Comparison of ENCODE assay signal across 8 cellular contexts in the genomic region with DNA sequence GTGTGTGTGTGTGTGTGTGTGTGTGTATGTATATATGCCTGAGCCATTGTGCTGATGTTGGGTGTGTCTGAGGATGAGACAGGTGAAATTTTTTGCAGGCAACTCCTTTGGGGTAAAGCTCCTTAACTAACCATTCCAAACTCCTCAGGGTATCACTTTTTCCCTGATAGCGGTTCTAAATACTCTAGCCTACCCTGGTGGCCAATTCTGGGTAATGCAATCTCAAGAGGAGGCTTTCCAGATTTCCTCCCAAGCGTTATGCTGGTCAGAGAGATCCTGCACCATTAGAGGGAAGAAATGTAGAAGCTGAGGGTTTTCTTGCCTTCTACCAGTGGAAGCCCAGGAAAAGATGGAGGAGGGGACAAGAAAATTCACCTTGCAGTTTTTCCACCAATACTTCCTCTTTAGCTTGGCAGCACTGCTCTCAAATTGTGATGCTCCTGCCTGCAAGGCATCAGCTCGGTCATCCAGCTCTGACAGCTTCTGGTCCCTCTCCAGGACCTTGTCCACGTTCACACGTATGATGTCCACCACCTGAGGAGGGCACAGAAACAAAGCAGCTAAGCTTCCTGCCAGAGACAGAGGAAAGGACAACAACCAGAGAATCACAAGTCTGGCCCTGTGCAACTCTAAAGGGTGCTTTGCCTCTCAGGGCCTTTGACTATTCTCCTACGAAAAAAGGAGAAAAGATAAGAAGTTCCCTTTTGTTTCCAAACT. TPM values are rescaled to one million over a fixed set of nuclear protein-coding genes. Genes with fewer than 3 reads are reported as not detected.
DNase-seq lines count a peak whose midpoint lies in the region; ATAC-seq, FAIRE-seq and TF ChIP-seq lines count a peak whose summit lies in the region.

No MANE protein-coding gene starts in this region.

- POLR2A ChIA-PET in endothelial cell of umbilical vein (lab: Charles Lee), result interaction anchor here (1.0 to 1.6 kb wide), 4 partner anchors 14 to 68 kb away, joined by 3 to 5 read pairs (median 4); partner anchors contain the start of genes GAPDH, MRPL51 and TAPBPL

- CTCF ChIA-PET in endothelial cell of umbilical vein (lab: Charles Lee), result interaction anchor here (0.6 to 2.9 kb wide), 59 partner anchors 9 to 270 kb away, joined by 3 to 147 read pairs (median 5); partner anchors contain the start of genes CD27, GAPDH, LTBR and MRPL51

- no peaks in the 10 kb centered on the region for H4K20me1 ChIP-seq in endothelial cell of umbilical vein (replicated peaks; ENCODE audit: control insufficient read depth, extremely low read depth, insufficient read depth, low read length)

- peaks cover 24% of the 10 kb centered on the region for H3K4me1 ChIP-seq in endothelial cell of umbilical vein (ENCODE audit: control insufficient read depth, extremely low read depth, insufficient read depth, low read length)

- H3K27ac Mint-ChIP-seq in T-helper 2 cell treated with Interferon-gamma antibody and Interleukin-4, amounts not matched to agents 5 μg/mL and 100 μg/mL, for 36 hours, result peak overlapping the region; percentile 68

- no peak for ATAC-seq in GM18870 (IDR thresholded peaks at IDR 0.05; ENCODE audit: unreplicated experiment)

- intact Hi-C loops in endothelial cell of umbilical vein (cut with micrococcal nuclease), result loop anchor here (1.0 to 5.0 kb wide), 3 partner anchors 42 to 128 kb away; no protein-coding TSS in a partner anchor

- no peaks in the 10 kb centered on the region for H3K9me3 Mint-ChIP-seq in T-helper 2 cell treated with Interferon-gamma antibody and Interleukin-4, amounts not matched to agents 5 μg/mL and 100 μg/mL, for 36 hours

- no peaks in the 10 kb centered on the region for H3K27me3 ChIP-seq in endothelial cell of umbilical vein (ENCODE audit: control insufficient read depth in 2 of 2, insufficient read depth in 2 of 2, low read length in 2 of 2)

- BruUV-seq in endothelial cell of umbilical vein (replicated peaks; lab: Mats Ljungman, UMichigan), result no TSS peak

- H3K9me3 ChIP-seq in endothelial cell of umbilical vein (replicated peaks; ENCODE audit: control insufficient read depth, insufficient read depth, low read length), result no peaks in the 10 kb centered on the region

- H3K9me1 ChIP-seq in endothelial cell of umbilical vein (replicated peaks; ENCODE audit: control insufficient read depth, extremely low read depth, insufficient read depth, low read length), result no peaks in the 10 kb centered on the region

- H3K4me3 ChIP-seq in endothelial cell of umbilical vein (replicated peaks in 1 of 3; ENCODE audit: insufficient read depth in 1 of 3, low read depth in 1 of 3, low read length in 3 of 3), result no peak overlapping the region

- H3K27ac ChIP-seq in endothelial cell of umbilical vein (ENCODE audit: insufficient read depth, low read depth, low read length), result no peak overlapping the region

- peaks cover 76% of the 10 kb centered on the region for H3K4me1 Mint-ChIP-seq in T-helper 2 cell treated with Interferon-gamma antibody and Interleukin-4, amounts not matched to agents 5 μg/mL and 100 μg/mL, for 36 hours (ENCODE audit: low read depth)

- TF ChIP-seq CTCF in endothelial cell of umbilical vein (IDR thresholded peaks at IDR 0.05; ENCODE audit: extremely low read depth in 1 of 2, insufficient read depth in 1 of 2, low read depth in 1 of 2, low read length in 2 of 2), result peak; percentile 76 to 88

- no peak overlapping the region for H3K9ac ChIP-seq in endothelial cell of umbilical vein (replicated peaks; ENCODE audit: extremely low read depth, insufficient read depth, low read length)

- DNase-seq in A172 (ENCODE audit: low spot score) (peak; percentile 48), EH (ENCODE audit: low read depth) (peak; percentile 75), NCI-H1092 (lab: John Stamatoyannopoulos, UW) (peak; percentile 58), endothelial cell of umbilical vein (ENCODE audit: low read depth, low spot score) (peak; percentile 70), mucosa of gallbladder (ENCODE audit: low spot score) (peak; percentile 64)
- no peak for DNase-seq in T-helper 2 cell treated with Interferon-gamma antibody and Interleukin-4, amounts not matched to agents 5 μg/mL and 100 μg/mL, for 36 hours (ENCODE audit: low spot score)
- no peak for DNase-seq in activated effector memory CD4-positive, alpha-beta T cell treated with anti-CD3 and anti-CD28 coated beads, Interleukin-2, amount 50 U/mL, for 16 hours

- H3K27me3 Mint-ChIP-seq in T-helper 2 cell treated with Interferon-gamma antibody and Interleukin-4, amounts not matched to agents 5 μg/mL and 100 μg/mL, for 36 hours (ENCODE audit: low read depth), result no peaks in the 10 kb centered on the region

- H3K4me2 ChIP-seq in endothelial cell of umbilical vein (ENCODE audit: insufficient read depth, low read length), result no peak overlapping the region

- no peak overlapping the region for H2AFZ ChIP-seq in endothelial cell of umbilical vein (ENCODE audit: low read depth, low read length)

- peak overlapping the region; percentile 32 for H3K4me3 Mint-ChIP-seq in T-helper 2 cell treated with Interferon-gamma antibody and Interleukin-4, amounts not matched to agents 5 μg/mL and 100 μg/mL, for 36 hours

- peak; percentile 92 for FAIRE-seq in endothelial cell of umbilical vein (lab: Jason Lieb, UNC)

- no peak for TF ChIP-seq POLR2A in endothelial cell of umbilical vein (IDR thresholded peaks at IDR 0.05; ENCODE audit: low read depth, low read length)

- peaks cover 81% of the 10 kb centered on the region for H3K36me3 Mint-ChIP-seq in T-helper 2 cell treated with Interferon-gamma antibody and Interleukin-4, amounts not matched to agents 5 μg/mL and 100 μg/mL, for 36 hours (ENCODE audit: low read depth)

- dilution Hi-C loops in endothelial cell of umbilical vein (cut with MboI; ENCODE audit: extremely low pct_ligation_motif_present, low sequenced_read_pairs), result no loop called here

- peaks cover 1 to 11% of the 10 kb centered on the region in 2 experiments for H3K36me3 ChIP-seq in endothelial cell of umbilical vein (ENCODE audit: control insufficient read depth in 2 of 2, extremely low read depth in 1 of 2, insufficient read depth in 2 of 2, low read length in 2 of 2)

- H3K79me2 ChIP-seq in endothelial cell of umbilical vein (ENCODE audit: control insufficient read depth, insufficient read depth, low read length), result peaks cover 2% of the 10 kb centered on the region

RNA-seq across cellular contexts. Expression of gene VAMP1, which starts 4.9 kb away (rescaled TPM):
- total RNA-seq in A172 (2014; rRNA removed; shearing (Covaris generic)), result 0.33 and 3.2 TPM in 2 replicates
- total RNA-seq in endothelial cell of umbilical vein (6.6 and 7.0 TPM in 2 replicates), mucosa of gallbladder (12.3 TPM)
- 9.0 and 9.9 TPM in 2 replicates for polyA plus RNA-seq in endothelial cell of umbilical vein
- 4.3 and 5.3 TPM in 2 replicates for polyA plus RNA-seq in endothelial cell of umbilical vein (2011; cell fraction: cytosol; rRNA removed)
- polyA plus RNA-seq in endothelial cell of umbilical vein (2011; cell fraction: nucleus; rRNA removed), result 30.7 and 42.7 TPM in 2 replicates
- 6.9 and 8.4 TPM in 2 replicates for polyA plus RNA-seq in endothelial cell of umbilical vein (2012)
- 5.5 and 12.9 TPM in 2 replicates for polyA minus RNA-seq in endothelial cell of umbilical vein
- 28.1 TPM for polyA minus RNA-seq in endothelial cell of umbilical vein (2011; cell fraction: cytosol; rRNA and poly(A)+ RNA removed)
- polyA minus RNA-seq in endothelial cell of umbilical vein (2011; cell fraction: nucleus; rRNA and poly(A)+ RNA removed), result 7.4 and 9.7 TPM in 2 replicates

RNA-seq across cellular contexts. Expression of gene TAPBPL, which starts 13.8 kb away (rescaled TPM):
- 2.6 and 3.4 TPM in 2 replicates for total RNA-seq in A172 (2014; rRNA removed; shearing (Covaris generic))
- total RNA-seq in endothelial cell of umbilical vein (9.9 and 11.7 TPM in 2 replicates), mucosa of gallbladder (53.1 TPM)
- polyA plus RNA-seq in endothelial cell of umbilical vein, result 28.6 and 33.6 TPM in 2 replicates
- 18.1 and 19.6 TPM in 2 replicates for polyA plus RNA-seq in endothelial cell of umbilical vein (2011; cell fraction: cytosol; rRNA removed)
- polyA plus RNA-seq in endothelial cell of umbilical vein (2011; cell fraction: nucleus; rRNA removed), result 22.4 and 24.3 TPM in 2 replicates
- polyA plus RNA-seq in endothelial cell of umbilical vein (2012), result 5.8 and 7.5 TPM in 2 replicates
- polyA minus RNA-seq in endothelial cell of umbilical vein, result 15.6 and 19.7 TPM in 2 replicates
- not detected for polyA minus RNA-seq in endothelial cell of umbilical vein (2011; cell fraction: cytosol; rRNA and poly(A)+ RNA removed)
- 8.0 and 8.7 TPM in 2 replicates for polyA minus RNA-seq in endothelial cell of umbilical vein (2011; cell fraction: nucleus; rRNA and poly(A)+ RNA removed)

RNA-seq across cellular contexts. Expression of gene CD27, which starts 20.9 kb away (rescaled TPM):
- not detected in 2 replicates for total RNA-seq in A172 (2014; rRNA removed; shearing (Covaris generic))
- total RNA-seq in endothelial cell of umbilical vein (not detected in 2 replicates), mucosa of gallbladder (3.8 TPM)
- polyA plus RNA-seq in endothelial cell of umbilical vein, result not detected in 2 replicates
- not detected in 2 replicates for polyA plus RNA-seq in endothelial cell of umbilical vein (2011; cell fraction: cytosol; rRNA removed)
- polyA plus RNA-seq in endothelial cell of umbilical vein (2011; cell fraction: nucleus; rRNA removed), result not detected in 2 replicates
- 0.15 and 0.28 TPM in 2 replicates for polyA plus RNA-seq in endothelial cell of umbilical vein (2012)
- polyA minus RNA-seq in endothelial cell of umbilical vein, result not detected in 2 replicates
- not detected for polyA minus RNA-seq in endothelial cell of umbilical vein (2011; cell fraction: cytosol; rRNA and poly(A)+ RNA removed)
- polyA minus RNA-seq in endothelial cell of umbilical vein (2011; cell fraction: nucleus; rRNA and poly(A)+ RNA removed), result not detected in 2 replicates

RNA-seq across cellular contexts. Expression of gene MRPL51, which starts 27.4 kb away (rescaled TPM):
- total RNA-seq in A172 (2014; rRNA removed; shearing (Covaris generic)), result 116 and 166 TPM in 2 replicates
- total RNA-seq in endothelial cell of umbilical vein (267 and 273 TPM in 2 replicates), mucosa of gallbladder (134 TPM)
- polyA plus RNA-seq in endothelial cell of umbilical vein, result 84.5 and 147 TPM in 2 replicates
- polyA plus RNA-seq in endothelial cell of umbilical vein (2011; cell fraction: cytosol; rRNA removed), result 159 and 183 TPM in 2 replicates
- polyA plus RNA-seq in endothelial cell of umbilical vein (2011; cell fraction: nucleus; rRNA removed), result 54.5 and 64.9 TPM in 2 replicates
- 256 and 305 TPM in 2 replicates for polyA plus RNA-seq in endothelial cell of umbilical vein (2012)
- 33.5 and 42.6 TPM in 2 replicates for polyA minus RNA-seq in endothelial cell of umbilical vein
- 41.8 TPM for polyA minus RNA-seq in endothelial cell of umbilical vein (2011; cell fraction: cytosol; rRNA and poly(A)+ RNA removed)
- 9.0 and 11.2 TPM in 2 replicates for polyA minus RNA-seq in endothelial cell of umbilical vein (2011; cell fraction: nucleus; rRNA and poly(A)+ RNA removed)

RNA-seq across cellular contexts. Expression of gene NCAPD2, which starts 28.3 kb away (rescaled TPM):
- total RNA-seq in A172 (2014; rRNA removed; shearing (Covaris generic)), result 46.2 and 60.2 TPM in 2 replicates
- total RNA-seq in endothelial cell of umbilical vein (77.3 and 90.1 TPM in 2 replicates), mucosa of gallbladder (36.6 TPM)
- 33.6 and 41.8 TPM in 2 replicates for polyA plus RNA-seq in endothelial cell of umbilical vein
- 51.2 and 57.2 TPM in 2 replicates for polyA plus RNA-seq in endothelial cell of umbilical vein (2011; cell fraction: cytosol; rRNA removed)
- polyA plus RNA-seq in endothelial cell of umbilical vein (2011; cell fraction: nucleus; rRNA removed), result 57.7 and 61.4 TPM in 2 replicates
- 32.3 and 64.2 TPM in 2 replicates for polyA plus RNA-seq in endothelial cell of umbilical vein (2012)
- 96.4 and 101 TPM in 2 replicates for polyA minus RNA-seq in endothelial cell of umbilical vein
- polyA minus RNA-seq in endothelial cell of umbilical vein (2011; cell fraction: cytosol; rRNA and poly(A)+ RNA removed), result 117 TPM
- polyA minus RNA-seq in endothelial cell of umbilical vein (2011; cell fraction: nucleus; rRNA and poly(A)+ RNA removed), result 40.0 and 76.8 TPM in 2 replicates

Comparison
In these comparisons a context has a peak if more than half of its experiments do, and no peak if none do; other contexts are left out.
1. DNase-seq: peak in A172 (single experiment), EH (single experiment), NCI-H1092 (single experiment), endothelial cell of umbilical vein (single experiment) and mucosa of gallbladder (single experiment); none in T-helper 2 cell treated with Interferon-gamma antibody and Interleukin-4, amounts not matched to agents 5 μg/mL and 100 μg/mL, for 36 hours (single experiment) and activated effector memory CD4-positive, alpha-beta T cell treated with anti-CD3 and anti-CD28 coated beads, Interleukin-2, amount 50 U/mL, for 16 hours (single experiment).